In genomic region chr19:30920238-30920637, GRCh38 we compare ENCODE assay signal across 27 cellular contexts.
"Had no signal": no experiment of that assay in that cellular context is flagged by ENCODE, and none has a peak within 500 bp of the region (broad histone marks: within the 10 kb centered on the region; RNA-seq: fewer than 3 reads in every experiment).

No MANE protein-coding gene starts in this region.

- DNase-seq: activated CD4-positive, alpha-beta memory T cell treated with anti-CD3 and anti-CD28 coated beads for 36 hours; activated CD4-positive, alpha-beta T cell treated with anti-CD3 and anti-CD28 coated beads for 36 hours; activated CD4-positive, alpha-beta T cell treated with anti-CD3 and anti-CD28 coated beads, Interleukin-2, amount 50 U/mL, for 1 hour; activated CD8-positive, alpha-beta memory T cell treated with anti-CD3 and anti-CD28 coated beads, Interleukin-2, amount 50 U/mL, for 4 hours; activated gamma-delta T cell treated with Interleukin-2 at 50 U/mL for 16 hours; activated naive CD4-positive, alpha-beta T cell treated with anti-CD3 and anti-CD28 coated beads, Interleukin-2, amount 10 ng/mL, durations not matched to agents 7 days and 5 days; activated naive CD8-positive, alpha-beta T cell treated with anti-CD3 and anti-CD28 coated beads, Interleukin-2, amount 50 U/mL, for 24 hours; activated T-cell treated with anti-CD3 and anti-CD28 coated beads for 4 hours; activated T-cell treated with anti-CD3 and anti-CD28 coated beads, Interleukin-2, amount 50 U/mL, for 4 hours; cerebellar nuclear complex; Kasumi-1; KG1; MG63; MV-4-11; NCI-H1092; NCI-H146; NCI-H187; NCI-H2029 treated with DMSO at 0.1 percent for 48 hours; NCI-H2171 treated with DMSO at 0.1 percent for 48 hours; NCI-H2227 treated with DMSO at 0.1 percent for 48 hours; NCI-H446; NCI-H510A treated with DMSO at 0.1 percent for 48 hours; Right ventricle myocardium superior; SW 1271; T-helper 1 cell; T-helper 2 cell; T-helper 9 cell had no signal

- H3K4me3 ChIP-seq: MG63 had no signal

- H3K9me3 ChIP-seq: MG63 had no signal

- H3K36me3 ChIP-seq: MG63 had no signal
